ENCODE assay signal across 10 cellular contexts in genomic region chr2:36653155-36653554, GRCh38. TPM values are rescaled to one million over a fixed set of nuclear protein-coding genes. Genes with fewer than 3 reads are reported as not detected.
"Had no signal": no experiment of that assay in that cellular context is flagged by ENCODE, and none has a peak within 500 bp of the region (broad histone marks: within the 10 kb centered on the region; RNA-seq: fewer than 3 reads in every experiment).

No MANE protein-coding gene starts in this region.

- H3K9ac ChIP-seq: GM23248 had no signal

- H3K4me3 Mint-ChIP-seq: HFFc6 had no signal

- H3K4me3 ChIP-seq: GM23248, HAP-1, K562 had no signal

- DNase-seq: GM23248, GOT3, H7, HFFc6, IMR-90 had no signal

- H3K4me1 ChIP-seq: HAP-1 had no signal

- FAIRE-seq: K562 had no signal

- H3K36me3 ChIP-seq: HAP-1 had no signal

- H3K9me3 ChIP-seq: HAP-1 had no signal

- H3K27ac ChIP-seq: HL-60 had no signal

- ATAC-seq: HCT116, K562 had no signal

RNA-seq across cellular contexts. Expression of gene VIT, which starts 43.4 kb away (rescaled TPM):
- total RNA-seq: H7, HT1080, K562 had no signal
- polyA plus RNA-seq: IMR-90, K562 had no signal
